In the genomic region with DNA sequence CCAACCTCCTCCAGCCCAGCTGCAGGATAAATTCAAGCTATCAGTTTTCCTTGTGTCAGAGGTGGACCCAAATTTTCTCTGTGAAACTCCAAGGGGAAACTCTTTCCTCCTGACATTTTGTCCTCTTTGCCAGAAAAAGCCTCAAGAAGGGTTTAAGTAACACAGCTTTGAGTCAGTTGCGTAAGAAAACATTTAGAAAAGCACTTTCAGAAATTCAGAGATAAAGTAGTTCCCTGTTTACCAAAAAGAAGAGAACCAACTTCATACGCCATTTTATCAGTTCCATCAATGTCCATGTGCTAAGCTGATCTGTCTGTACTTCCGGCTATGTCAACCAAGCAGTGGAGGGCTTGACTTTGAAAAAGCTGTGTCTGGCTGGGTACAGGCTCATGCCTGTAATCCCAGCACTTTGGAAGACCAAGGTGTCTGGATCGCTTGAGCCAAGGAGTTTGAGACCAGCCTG, we compare ENCODE assay signal across 1 cellular context.
TF ChIP-seq lines count a peak whose summit lies in the region.

No MANE protein-coding gene starts in this region.

TF ChIP-seq in K562, 482 proteins besides CTCF, POLR2A, EP300 and RAD21 (continued from another document and continues in another):
- TF ChIP-seq, protein P1, sequence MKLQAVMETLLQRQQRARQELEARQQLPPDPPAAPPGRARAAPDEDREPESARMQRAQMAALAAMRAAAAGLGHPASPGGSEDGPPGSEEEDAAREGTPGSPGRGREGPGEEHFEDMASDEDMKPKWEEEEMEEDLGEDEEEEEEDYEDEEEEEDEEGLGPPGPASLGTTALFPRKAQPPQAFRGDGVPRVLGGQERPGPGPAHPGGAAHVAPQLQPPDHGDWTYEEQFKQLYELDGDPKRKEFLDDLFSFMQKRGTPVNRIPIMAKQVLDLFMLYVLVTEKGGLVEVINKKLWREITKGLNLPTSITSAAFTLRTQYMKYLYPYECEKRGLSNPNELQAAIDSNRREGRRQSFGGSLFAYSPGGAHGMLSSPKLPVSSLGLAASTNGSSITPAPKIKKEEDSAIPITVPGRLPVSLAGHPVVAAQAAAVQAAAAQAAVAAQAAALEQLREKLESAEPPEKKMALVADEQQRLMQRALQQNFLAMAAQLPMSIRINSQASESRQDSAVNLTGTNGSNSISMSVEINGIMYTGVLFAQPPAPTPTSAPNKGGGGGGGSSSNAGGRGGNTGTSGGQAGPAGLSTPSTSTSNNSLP (IDR thresholded peaks at IDR 0.05; ENCODE audit: borderline replicate concordance, low read depth, low read length), result no peak
- TF ChIP-seq ZKSCAN3 (CRISPR knock-in tag; IDR thresholded peaks at IDR 0.05), result no peak
- TF ChIP-seq ERF (CRISPR knock-in tag; IDR thresholded peaks at IDR 0.05), result no peak
- TF ChIP-seq ZNF197 (CRISPR knock-in tag; IDR thresholded peaks at IDR 0.05; ENCODE audit: low read depth), result peak; percentile 72; the same call in 1 of the 2 replicates
- TF ChIP-seq NEUROD1 (IDR thresholded peaks at IDR 0.05; ENCODE audit: borderline replicate concordance, low read depth, low read length, partially characterized antibody), result no peak
- no peak for TF ChIP-seq ZNF140 (CRISPR knock-in tag; IDR thresholded peaks at IDR 0.05)
- TF ChIP-seq, protein P2, sequence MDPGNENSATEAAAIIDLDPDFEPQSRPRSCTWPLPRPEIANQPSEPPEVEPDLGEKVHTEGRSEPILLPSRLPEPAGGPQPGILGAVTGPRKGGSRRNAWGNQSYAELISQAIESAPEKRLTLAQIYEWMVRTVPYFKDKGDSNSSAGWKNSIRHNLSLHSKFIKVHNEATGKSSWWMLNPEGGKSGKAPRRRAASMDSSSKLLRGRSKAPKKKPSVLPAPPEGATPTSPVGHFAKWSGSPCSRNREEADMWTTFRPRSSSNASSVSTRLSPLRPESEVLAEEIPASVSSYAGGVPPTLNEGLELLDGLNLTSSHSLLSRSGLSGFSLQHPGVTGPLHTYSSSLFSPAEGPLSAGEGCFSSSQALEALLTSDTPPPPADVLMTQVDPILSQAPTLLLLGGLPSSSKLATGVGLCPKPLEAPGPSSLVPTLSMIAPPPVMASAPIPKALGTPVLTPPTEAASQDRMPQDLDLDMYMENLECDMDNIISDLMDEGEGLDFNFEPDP (CRISPR knock-in tag; IDR thresholded peaks at IDR 0.05), result no peak
- TF ChIP-seq ZNF124 (CRISPR knock-in tag; IDR thresholded peaks at IDR 0.05), result no peak
- no peak for TF ChIP-seq U2AF2 (optimal IDR thresholded peaks at IDR 0.05; ENCODE audit: low read depth, low read length)
- no peak for TF ChIP-seq ZNF165 (CRISPR knock-in tag; IDR thresholded peaks at IDR 0.05; ENCODE audit: borderline replicate concordance)
- TF ChIP-seq MAFK (IDR thresholded peaks at IDR 0.05; ENCODE audit: low read length), result no peak
- TF ChIP-seq, protein P3, sequence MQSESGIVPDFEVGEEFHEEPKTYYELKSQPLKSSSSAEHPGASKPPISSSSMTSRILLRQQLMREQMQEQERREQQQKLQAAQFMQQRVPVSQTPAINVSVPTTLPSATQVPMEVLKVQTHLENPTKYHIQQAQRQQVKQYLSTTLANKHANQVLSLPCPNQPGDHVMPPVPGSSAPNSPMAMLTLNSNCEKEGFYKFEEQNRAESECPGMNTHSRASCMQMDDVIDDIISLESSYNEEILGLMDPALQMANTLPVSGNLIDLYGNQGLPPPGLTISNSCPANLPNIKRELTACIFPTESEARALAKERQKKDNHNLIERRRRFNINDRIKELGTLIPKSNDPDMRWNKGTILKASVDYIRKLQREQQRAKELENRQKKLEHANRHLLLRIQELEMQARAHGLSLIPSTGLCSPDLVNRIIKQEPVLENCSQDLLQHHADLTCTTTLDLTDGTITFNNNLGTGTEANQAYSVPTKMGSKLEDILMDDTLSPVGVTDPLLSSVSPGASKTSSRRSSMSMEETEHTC (IDR thresholded peaks at IDR 0.05), result no peak
- TF ChIP-seq, protein P4, sequence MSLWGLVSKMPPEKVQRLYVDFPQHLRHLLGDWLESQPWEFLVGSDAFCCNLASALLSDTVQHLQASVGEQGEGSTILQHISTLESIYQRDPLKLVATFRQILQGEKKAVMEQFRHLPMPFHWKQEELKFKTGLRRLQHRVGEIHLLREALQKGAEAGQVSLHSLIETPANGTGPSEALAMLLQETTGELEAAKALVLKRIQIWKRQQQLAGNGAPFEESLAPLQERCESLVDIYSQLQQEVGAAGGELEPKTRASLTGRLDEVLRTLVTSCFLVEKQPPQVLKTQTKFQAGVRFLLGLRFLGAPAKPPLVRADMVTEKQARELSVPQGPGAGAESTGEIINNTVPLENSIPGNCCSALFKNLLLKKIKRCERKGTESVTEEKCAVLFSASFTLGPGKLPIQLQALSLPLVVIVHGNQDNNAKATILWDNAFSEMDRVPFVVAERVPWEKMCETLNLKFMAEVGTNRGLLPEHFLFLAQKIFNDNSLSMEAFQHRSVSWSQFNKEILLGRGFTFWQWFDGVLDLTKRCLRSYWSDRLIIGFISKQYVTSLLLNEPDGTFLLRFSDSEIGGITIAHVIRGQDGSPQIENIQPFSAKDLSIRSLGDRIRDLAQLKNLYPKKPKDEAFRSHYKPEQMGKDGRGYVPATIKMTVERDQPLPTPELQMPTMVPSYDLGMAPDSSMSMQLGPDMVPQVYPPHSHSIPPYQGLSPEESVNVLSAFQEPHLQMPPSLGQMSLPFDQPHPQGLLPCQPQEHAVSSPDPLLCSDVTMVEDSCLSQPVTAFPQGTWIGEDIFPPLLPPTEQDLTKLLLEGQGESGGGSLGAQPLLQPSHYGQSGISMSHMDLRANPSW (CRISPR knock-in tag; IDR thresholded peaks at IDR 0.05), result no peak
- no peak for TF ChIP-seq NCOA2 (IDR thresholded peaks at IDR 0.05; ENCODE audit: partially characterized antibody in 2 of 2)
- TF ChIP-seq SMARCB1 (IDR thresholded peaks at IDR 0.05; ENCODE audit: insufficient read length, low read depth), result no peak
- TF ChIP-seq, protein P5, sequence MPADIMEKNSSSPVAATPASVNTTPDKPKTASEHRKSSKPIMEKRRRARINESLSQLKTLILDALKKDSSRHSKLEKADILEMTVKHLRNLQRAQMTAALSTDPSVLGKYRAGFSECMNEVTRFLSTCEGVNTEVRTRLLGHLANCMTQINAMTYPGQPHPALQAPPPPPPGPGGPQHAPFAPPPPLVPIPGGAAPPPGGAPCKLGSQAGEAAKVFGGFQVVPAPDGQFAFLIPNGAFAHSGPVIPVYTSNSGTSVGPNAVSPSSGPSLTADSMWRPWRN (IDR thresholded peaks at IDR 0.05; ENCODE audit: low read depth), result no peak
- no peak for TF ChIP-seq TSC22D4 (tag; IDR thresholded peaks at IDR 0.05)
- no peak for TF ChIP-seq CREB1 (IDR thresholded peaks at IDR 0.05)
- TF ChIP-seq CREB1 (CRISPR knock-in tag; IDR thresholded peaks at IDR 0.05), result no peak
- TF ChIP-seq SIN3B (IDR thresholded peaks at IDR 0.05; ENCODE audit: low read depth), result no peak
- TF ChIP-seq CBX2 (IDR thresholded peaks at IDR 0.05; ENCODE audit: insufficient read depth, low read length, poor library complexity, severe bottlenecking), result no peak
- no peak for TF ChIP-seq SLC30A9 (CRISPR knock-in tag; IDR thresholded peaks at IDR 0.05)
- peak; percentile 37; the same call in 1 of the 2 replicates for TF ChIP-seq EHMT2 (IDR thresholded peaks at IDR 0.05)
- TF ChIP-seq ZNF12 (CRISPR knock-in tag; IDR thresholded peaks at IDR 0.05), result no peak
- no peak for TF ChIP-seq CBX3 (IDR thresholded peaks at IDR 0.05; ENCODE audit: borderline replicate concordance in 1 of 2, low read length in 2 of 2)
- no peak for TF ChIP-seq C11orf30 (IDR thresholded peaks at IDR 0.05; ENCODE audit: low read depth)
- no peak for TF ChIP-seq GABPB2 (CRISPR knock-in tag; conservative IDR thresholded peaks at IDR 0.05)
- no peak for TF ChIP-seq NR2C1 (IDR thresholded peaks at IDR 0.05)
- TF ChIP-seq NR2C1 (tag; IDR thresholded peaks at IDR 0.05), result peak; percentile 78
- TF ChIP-seq BRD9 (IDR thresholded peaks at IDR 0.05; ENCODE audit: low read depth, partially characterized antibody), result peak; percentile 47
- TF ChIP-seq, protein P6, sequence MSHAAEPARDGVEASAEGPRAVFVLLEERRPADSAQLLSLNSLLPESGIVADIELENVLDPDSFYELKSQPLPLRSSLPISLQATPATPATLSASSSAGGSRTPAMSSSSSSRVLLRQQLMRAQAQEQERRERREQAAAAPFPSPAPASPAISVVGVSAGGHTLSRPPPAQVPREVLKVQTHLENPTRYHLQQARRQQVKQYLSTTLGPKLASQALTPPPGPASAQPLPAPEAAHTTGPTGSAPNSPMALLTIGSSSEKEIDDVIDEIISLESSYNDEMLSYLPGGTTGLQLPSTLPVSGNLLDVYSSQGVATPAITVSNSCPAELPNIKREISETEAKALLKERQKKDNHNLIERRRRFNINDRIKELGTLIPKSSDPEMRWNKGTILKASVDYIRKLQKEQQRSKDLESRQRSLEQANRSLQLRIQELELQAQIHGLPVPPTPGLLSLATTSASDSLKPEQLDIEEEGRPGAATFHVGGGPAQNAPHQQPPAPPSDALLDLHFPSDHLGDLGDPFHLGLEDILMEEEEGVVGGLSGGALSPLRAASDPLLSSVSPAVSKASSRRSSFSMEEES (CRISPR knock-in tag; IDR thresholded peaks at IDR 0.05), result no peak
- no peak for TF ChIP-seq RCOR1 (IDR thresholded peaks at IDR 0.05; ENCODE audit: borderline replicate concordance in 1 of 2, low read depth in 2 of 2, low read length in 2 of 2)
- peak; percentile 56; the same call in 1 of the 2 replicates for TF ChIP-seq ELF1 (tag; IDR thresholded peaks at IDR 0.05)
- TF ChIP-seq NCOA1 (IDR thresholded peaks at IDR 0.05; ENCODE audit: low read depth), result no peak
- no peak for TF ChIP-seq KLF1 (tag; IDR thresholded peaks at IDR 0.05)
- TF ChIP-seq MCM2 (IDR thresholded peaks at IDR 0.05; ENCODE audit: low read depth), result no peak
- no peak for TF ChIP-seq RB1 (IDR thresholded peaks at IDR 0.05; ENCODE audit: low read depth)
- no peak for TF ChIP-seq RBM22 (IDR thresholded peaks at IDR 0.05; ENCODE audit: low read depth, low read length, poor library complexity, severe bottlenecking)
- no peak for TF ChIP-seq TAF9B (IDR thresholded peaks at IDR 0.05; ENCODE audit: partially characterized antibody)
- no peak for TF ChIP-seq GTF2F1 (IDR thresholded peaks at IDR 0.05; ENCODE audit: low read depth, low read length)
- TF ChIP-seq, protein P7, sequence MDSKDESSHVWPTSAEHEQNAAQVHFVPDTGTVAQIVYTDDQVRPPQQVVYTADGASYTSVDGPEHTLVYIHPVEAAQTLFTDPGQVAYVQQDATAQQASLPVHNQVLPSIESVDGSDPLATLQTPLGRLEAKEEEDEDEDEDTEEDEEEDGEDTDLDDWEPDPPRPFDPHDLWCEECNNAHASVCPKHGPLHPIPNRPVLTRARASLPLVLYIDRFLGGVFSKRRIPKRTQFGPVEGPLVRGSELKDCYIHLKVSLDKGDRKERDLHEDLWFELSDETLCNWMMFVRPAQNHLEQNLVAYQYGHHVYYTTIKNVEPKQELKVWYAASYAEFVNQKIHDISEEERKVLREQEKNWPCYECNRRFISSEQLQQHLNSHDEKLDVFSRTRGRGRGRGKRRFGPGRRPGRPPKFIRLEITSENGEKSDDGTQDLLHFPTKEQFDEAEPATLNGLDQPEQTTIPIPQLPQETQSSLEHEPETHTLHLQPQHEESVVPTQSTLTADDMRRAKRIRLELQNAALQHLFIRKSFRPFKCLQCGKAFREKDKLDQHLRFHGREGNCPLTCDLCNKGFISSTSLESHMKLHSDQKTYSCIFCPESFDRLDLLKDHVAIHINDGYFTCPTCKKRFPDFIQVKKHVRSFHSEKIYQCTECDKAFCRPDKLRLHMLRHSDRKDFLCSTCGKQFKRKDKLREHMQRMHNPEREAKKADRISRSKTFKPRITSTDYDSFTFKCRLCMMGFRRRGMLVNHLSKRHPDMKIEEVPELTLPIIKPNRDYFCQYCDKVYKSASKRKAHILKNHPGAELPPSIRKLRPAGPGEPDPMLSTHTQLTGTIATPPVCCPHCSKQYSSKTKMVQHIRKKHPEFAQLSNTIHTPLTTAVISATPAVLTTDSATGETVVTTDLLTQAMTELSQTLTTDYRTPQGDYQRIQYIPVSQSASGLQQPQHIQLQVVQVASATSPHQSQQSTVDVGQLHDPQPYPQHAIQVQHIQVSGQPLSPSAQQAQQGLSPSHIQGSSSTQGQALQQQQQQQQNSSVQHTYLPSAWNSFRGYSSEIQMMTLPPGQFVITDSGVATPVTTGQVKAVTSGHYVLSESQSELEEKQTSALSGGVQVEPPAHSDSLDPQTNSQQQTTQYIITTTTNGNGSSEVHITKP (IDR thresholded peaks at IDR 0.05; ENCODE audit: partially characterized antibody), result no peak
- peak in 1 of 3 experiments; percentile 22 for TF ChIP-seq YY1 (IDR thresholded peaks at IDR 0.05; ENCODE audit: borderline replicate concordance in 1 of 3, control insufficient read depth in 1 of 3, extremely low read depth in 1 of 3, insufficient read depth in 3 of 3, insufficient read length in 1 of 3, insufficient replicate concordance in 2 of 3, low read depth in 1 of 3, low read length in 2 of 3)
- no peak for TF ChIP-seq XRCC4 (IDR thresholded peaks at IDR 0.05; ENCODE audit: extremely low read depth, insufficient read depth, insufficient read length)
- TF ChIP-seq ZFP1 (CRISPR knock-in tag; IDR thresholded peaks at IDR 0.05), result no peak
- 0 out of 2 replicates have a peak, but pooled peaks have one; percentile 6 for TF ChIP-seq NCOR1 (IDR thresholded peaks at IDR 0.05)
- 0 out of 2 replicates have a peak, but pooled peaks have one; percentile 33 for TF ChIP-seq HIVEP1 (CRISPR knock-in tag; IDR thresholded peaks at IDR 0.05)
- no peak for TF ChIP-seq ZNF444 (CRISPR knock-in tag; IDR thresholded peaks at IDR 0.05)
- no peak for TF ChIP-seq MCM5 (IDR thresholded peaks at IDR 0.05; ENCODE audit: low read depth)
- no peak for TF ChIP-seq SRSF9 (IDR thresholded peaks at IDR 0.05; ENCODE audit: borderline replicate concordance, low read depth, low read length)
- TF ChIP-seq NCOA6 (IDR thresholded peaks at IDR 0.05), result no peak
- TF ChIP-seq NFIX (CRISPR knock-in tag; IDR thresholded peaks at IDR 0.05; ENCODE audit: low read depth), result no peak
- no peak for TF ChIP-seq ZBTB1 (CRISPR knock-in tag; IDR thresholded peaks at IDR 0.05; ENCODE audit: borderline replicate concordance, low read depth)
- no peak for TF ChIP-seq THRAP3 (IDR thresholded peaks at IDR 0.05; ENCODE audit: borderline replicate concordance)
- TF ChIP-seq HNRNPL (IDR thresholded peaks at IDR 0.05; ENCODE audit: low read depth, low read length), result no peak
- TF ChIP-seq MAFG (tag; conservative IDR thresholded peaks at IDR 0.05), result no peak
- TF ChIP-seq XRCC5 (IDR thresholded peaks at IDR 0.05; ENCODE audit: low read depth, low read length), result no peak
- TF ChIP-seq, protein P8, sequence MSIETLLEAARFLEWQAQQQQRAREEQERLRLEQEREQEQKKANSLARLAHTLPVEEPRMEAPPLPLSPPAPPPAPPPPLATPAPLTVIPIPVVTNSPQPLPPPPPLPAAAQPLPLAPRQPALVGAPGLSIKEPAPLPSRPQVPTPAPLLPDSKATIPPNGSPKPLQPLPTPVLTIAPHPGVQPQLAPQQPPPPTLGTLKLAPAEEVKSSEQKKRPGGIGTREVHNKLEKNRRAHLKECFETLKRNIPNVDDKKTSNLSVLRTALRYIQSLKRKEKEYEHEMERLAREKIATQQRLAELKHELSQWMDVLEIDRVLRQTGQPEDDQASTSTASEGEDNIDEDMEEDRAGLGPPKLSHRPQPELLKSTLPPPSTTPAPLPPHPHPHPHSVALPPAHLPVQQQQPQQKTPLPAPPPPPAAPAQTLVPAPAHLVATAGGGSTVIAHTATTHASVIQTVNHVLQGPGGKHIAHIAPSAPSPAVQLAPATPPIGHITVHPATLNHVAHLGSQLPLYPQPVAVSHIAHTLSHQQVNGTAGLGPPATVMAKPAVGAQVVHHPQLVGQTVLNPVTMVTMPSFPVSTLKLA (conservative IDR thresholded peaks at IDR 0.05), result peak; percentile 24 to 48; a peak in 2 of 4 replicates
- no peak for TF ChIP-seq BHLHE40 (IDR thresholded peaks at IDR 0.05; ENCODE audit: low read length)
- no peak for TF ChIP-seq TAF15 (IDR thresholded peaks at IDR 0.05; ENCODE audit: low read depth, low read length)
